In genomic region chr3:187319699-187320302, GRCh38 we compare ENCODE assay signal across 8 cellular contexts. TPM values are rescaled to one million over a fixed set of nuclear protein-coding genes. Genes with fewer than 3 reads are reported as not detected.
DNase-seq lines count a peak whose midpoint lies in the region; ATAC-seq, FAIRE-seq and TF ChIP-seq lines count a peak whose summit lies in the region.

No MANE protein-coding gene starts in this region.

- H3K4me2 ChIP-seq in trophoblast cell (ENCODE audit: low read length) = no peak overlapping the region

- no peaks in the 10 kb centered on the region for H3K4me1 ChIP-seq in trophoblast cell (ENCODE audit: control insufficient read depth in 1 of 2, insufficient read depth in 2 of 2, low read length in 2 of 2)

- no peak overlapping the region for H4K8ac ChIP-seq in trophoblast cell (ENCODE audit: low read depth, low read length)

- no peak overlapping the region for H4K91ac ChIP-seq in trophoblast cell (ENCODE audit: low read depth, low read length)

- no peak overlapping the region for H3K9ac ChIP-seq in trophoblast cell (ENCODE audit: low read length)

- peaks cover 2% of the 10 kb centered on the region for H3K27me3 ChIP-seq in HL-60 (ENCODE audit: insufficient read depth, poor library complexity, severe bottlenecking)
- H3K27me3 ChIP-seq in trophoblast cell (ENCODE audit: insufficient read depth, low read length) = no peaks in the 10 kb centered on the region

- peak; percentile 80 for ATAC-seq in GM19438 (IDR thresholded peaks at IDR 0.05; ENCODE audit: low read depth, unreplicated experiment)

- H2BK5ac ChIP-seq in trophoblast cell (ENCODE audit: low read depth, low read length, poor library complexity) = no peak overlapping the region

- DNase-seq in DMS153 (lab: John Stamatoyannopoulos, UW) = peak; percentile 67
- peak; percentile 42 to 71 for DNase-seq in HL-60 (ENCODE audit: low read depth in 1 of 2, low spot score in 1 of 2)
- DNase-seq in RCC 7860 (ENCODE audit: low spot score) = peak; percentile 25
- DNase-seq in activated gamma-delta T cell treated with anti-CD3 and anti-CD28 coated beads, Interleukin-2, amount 50 U/mL, for 16 hours (ENCODE audit: low read depth) = peak; percentile 13
- peak; percentile 4 for DNase-seq in glomerular endothelial cell (ENCODE audit: extremely low read depth, low read depth, low spot score)
- DNase-seq in trophoblast cell = peak; percentile 73 to 88
- no peak for DNase-seq in NCI-H2029 treated with DMSO at 0.1 percent for 48 hours (lab: John Stamatoyannopoulos, UW)

- H3K4me3 ChIP-seq in HL-60 (replicated peaks; ENCODE audit: insufficient read depth, low read length) (no peak overlapping the region), trophoblast cell (ENCODE audit: low read depth, low read length) (no peak overlapping the region)

- no peak overlapping the region for H3K4ac ChIP-seq in trophoblast cell (ENCODE audit: low read depth, low read length)

- no peak overlapping the region for H2AK5ac ChIP-seq in trophoblast cell (ENCODE audit: low read length)

- H3K14ac ChIP-seq in trophoblast cell (ENCODE audit: low read length) = no peak overlapping the region

- H2AFZ ChIP-seq in trophoblast cell (ENCODE audit: insufficient read depth, low read length, poor library complexity) = no peak overlapping the region

- H2BK120ac ChIP-seq in trophoblast cell (ENCODE audit: insufficient read depth, low read length, poor library complexity) = no peak overlapping the region

- H3K79me2 ChIP-seq in trophoblast cell (ENCODE audit: control insufficient read depth, insufficient read depth, low read length, poor library complexity) = no peaks in the 10 kb centered on the region

- H3K27ac ChIP-seq in HL-60 (replicated peaks) = no peak overlapping the region
- H3K27ac ChIP-seq in trophoblast cell (ENCODE audit: low read depth, low read length) = no peak overlapping the region

- H3K79me1 ChIP-seq in trophoblast cell (ENCODE audit: low read length) = no peaks in the 10 kb centered on the region

- no peak overlapping the region for H2BK12ac ChIP-seq in trophoblast cell (ENCODE audit: low read length)

- H3K18ac ChIP-seq in trophoblast cell (ENCODE audit: low read length) = no peak overlapping the region

- WGBS in trophoblast cell (ENCODE audit: extremely low coverage, insufficient coverage, insufficient read length) = no CpG with 5 or more reads among the region's 7 CpGs

- no peaks in the 10 kb centered on the region for H3K36me3 ChIP-seq in trophoblast cell (ENCODE audit: control insufficient read depth in 1 of 2, insufficient read depth in 2 of 2, low read length in 2 of 2)

- no peak overlapping the region for H3K23ac ChIP-seq in trophoblast cell (ENCODE audit: low read length)

- FAIRE-seq in RCC 7860 (lab: Jason Lieb, UNC) = no peak

- H4K12ac ChIP-seq in trophoblast cell (ENCODE audit: low read depth, low read length) = no peak overlapping the region

- TF ChIP-seq CTCF in HL-60 (IDR thresholded peaks at IDR 0.05; ENCODE audit: insufficient read depth, low read length) = peak; percentile 91

- H3K9me3 ChIP-seq in trophoblast cell (ENCODE audit: insufficient read depth, low read depth, low read length) = peaks cover 2% of the 10 kb centered on the region

RNA-seq across cellular contexts. Expression of gene MASP1, which starts 28.3 kb away (rescaled TPM):
- 1.8 and 4.6 TPM in 2 replicates for total RNA-seq in glomerular endothelial cell
- polyA plus RNA-seq in trophoblast cell (2013) = 0.05 and 0.08 TPM in 2 replicates

RNA-seq across cellular contexts. Expression of gene RTP4, which starts 48.4 kb away (rescaled TPM):
- total RNA-seq in glomerular endothelial cell = 0.78 and 4.6 TPM in 2 replicates
- not detected in 2 replicates for polyA plus RNA-seq in trophoblast cell (2013)
